14 cellular contexts compared by ENCODE assay signal in genomic region chr14:68569546-68569908, GRCh38.
DNase-seq lines count a peak whose midpoint lies in the region; ATAC-seq, FAIRE-seq and TF ChIP-seq lines count a peak whose summit lies in the region.
"Had no signal": no experiment of that assay in that cellular context is flagged by ENCODE, and none has a peak within 500 bp of the region (broad histone marks: within the 10 kb centered on the region; RNA-seq: fewer than 3 reads in every experiment).

No MANE protein-coding gene starts in this region.

- H3K36me3 ChIP-seq in BLaER1, result 0 out of 2 replicates have a peak, but pooled peaks cover 4% of the 10 kb centered on the region
- H3K36me3 ChIP-seq in HepG2 (replicated peaks in 1 of 2; ENCODE audit: control insufficient read depth in 1 of 2, insufficient read depth in 2 of 2, low read length in 2 of 2), result no peaks in the 10 kb centered on the region
- no peaks in the 10 kb centered on the region for H3K36me3 ChIP-seq in psoas muscle (ENCODE audit: insufficient read depth in 1 of 2, low read depth in 1 of 2)
- H3K36me3 ChIP-seq: tibial artery had no signal

- no peaks in the 10 kb centered on the region for H4K20me1 ChIP-seq in BLaER1
- no peaks in the 10 kb centered on the region for H4K20me1 ChIP-seq in HepG2 (ENCODE audit: insufficient read depth, low read length)

- H3K27me3 Mint-ChIP-seq in activated CD4-positive, alpha-beta T cell treated with anti-CD3 and anti-CD28 coated beads, Interleukin-2, amount 10 ng/mL, durations not matched to agents 24 days and 14 days, result no peaks in the 10 kb centered on the region
- H3K27me3 Mint-ChIP-seq: activated naive CD4-positive, alpha-beta T cell treated with anti-CD3 and anti-CD28 coated beads, Interleukin-2, amount 10 ng/mL, durations not matched to agents 7 days and 5 days had no signal

- peaks cover 26% of the 10 kb centered on the region for H3K9me3 ChIP-seq in BLaER1
- H3K9me3 ChIP-seq in HepG2 (ENCODE audit: low read length), result 0 out of 2 replicates have a peak, but pooled peaks cover 5% of the 10 kb centered on the region
- H3K9me3 ChIP-seq in psoas muscle, result no peaks in the 10 kb centered on the region
- H3K9me3 ChIP-seq: tibial artery had no signal

- H3K79me2 ChIP-seq in HepG2 (ENCODE audit: insufficient read depth, low read length), result no peaks in the 10 kb centered on the region

- H3K27me3 ChIP-seq in BLaER1 (no peaks in the 10 kb centered on the region), HepG2 (ENCODE audit: control insufficient read depth in 1 of 2, insufficient read depth in 2 of 2, low read length in 2 of 2) (no peaks in the 10 kb centered on the region), psoas muscle (ENCODE audit: insufficient read depth in 3 of 3, low read length in 2 of 3) (no peaks in the 10 kb centered on the region)
- H3K27me3 ChIP-seq: tibial artery had no signal

- H3K9me3 Mint-ChIP-seq in activated CD4-positive, alpha-beta T cell treated with anti-CD3 and anti-CD28 coated beads, Interleukin-2, amount 10 ng/mL, durations not matched to agents 24 days and 14 days, result no peaks in the 10 kb centered on the region
- H3K9me3 Mint-ChIP-seq: activated naive CD4-positive, alpha-beta T cell treated with anti-CD3 and anti-CD28 coated beads, Interleukin-2, amount 10 ng/mL, durations not matched to agents 7 days and 5 days had no signal

- intact Hi-C loops in HepG2 (cut with micrococcal nuclease; ENCODE audit: unreplicated experiment) (loop anchor here (5.0 to 10.0 kb wide), 2 partner anchors 105 to 462 kb away; no protein-coding TSS in a partner anchor), psoas muscle (cut with DNase I) (no loop called here)
- intact Hi-C loops in activated CD4-positive, alpha-beta T cell treated with anti-CD3 and anti-CD28 coated beads, Interleukin-2, amount 10 ng/mL, durations not matched to agents 24 days and 14 days (cut with micrococcal nuclease), result no loop called here

- no peak for TF ChIP-seq CTCF in HepG2 (CRISPR knock-in tag; IDR thresholded peaks at IDR 0.05)
- no peak for TF ChIP-seq CTCF in psoas muscle (IDR thresholded peaks at IDR 0.05)

- BruUV-seq in HepG2 (replicated peaks; lab: Mats Ljungman, UMichigan), result no TSS peak

- TF ChIP-seq EP300 in HepG2 (IDR thresholded peaks at IDR 0.05; ENCODE audit: low read depth in 2 of 2, low read length in 2 of 2), result no peak
- TF ChIP-seq EP300 in HepG2 (CRISPR knock-in tag; IDR thresholded peaks at IDR 0.05; ENCODE audit: borderline replicate concordance), result no peak

- in situ Hi-C loops in HepG2 (cut with HindIII; ENCODE audit: extremely low pct_ligation_motif_present, low pct_unique_long_range_greater_than_20kb), result no loop called here

- H3K36me3 Mint-ChIP-seq in activated CD4-positive, alpha-beta T cell treated with anti-CD3 and anti-CD28 coated beads, Interleukin-2, amount 10 ng/mL, durations not matched to agents 24 days and 14 days (ENCODE audit: low read depth), result no peaks in the 10 kb centered on the region
- H3K36me3 Mint-ChIP-seq: activated naive CD4-positive, alpha-beta T cell treated with anti-CD3 and anti-CD28 coated beads, Interleukin-2, amount 10 ng/mL, durations not matched to agents 7 days and 5 days had no signal

- CTCF ChIA-PET in HepG2 (lab: Yijun Ruan, JAX; ENCODE audit: low intra/inter-chr PET ratio, low total read pairs), result no interaction called here

- no peak overlapping the region for H3K4me3 ChIP-seq in BLaER1
- no peak overlapping the region; a peak in 1 of 6 replicates for H3K4me3 ChIP-seq in HepG2 (replicated peaks in 1 of 3; ENCODE audit: insufficient read depth in 1 of 3, low read depth in 2 of 3, low read length in 3 of 3)
- H3K4me3 ChIP-seq in psoas muscle, result no peak overlapping the region
- H3K4me3 ChIP-seq: smooth muscle cell, tibial artery had no signal

- peak in 36 of 61 donors; percentile 8 to 84 (median 42) for DNase-seq in caudate nucleus (lab: John Stamatoyannopoulos, UW)
- no peak for DNase-seq in HepG2 (ENCODE audit: low spot score)
- no peak for DNase-seq in psoas muscle
- DNase-seq in activated CD4-positive, alpha-beta T cell treated with anti-CD3 and anti-CD28 coated beads, Interleukin-2, amount 10 ng/mL, durations not matched to agents 24 days and 14 days, result no peak
- DNase-seq in DMS53 (lab: John Stamatoyannopoulos, UW), result no peak
- DNase-seq: activated naive CD4-positive, alpha-beta T cell treated with anti-CD3 and anti-CD28 coated beads, Interleukin-2, amount 10 ng/mL, durations not matched to agents 7 days and 5 days; HCEC 1CT; NCI-H2029 treated with DMSO at 0.1 percent for 48 hours; tibial artery had no signal

- FAIRE-seq in HepG2 (lab: Jason Lieb, UNC), result no peak

- TF ChIP-seq RAD21 in HepG2 (CRISPR knock-in tag; IDR thresholded peaks at IDR 0.05), result no peak

- H3K27ac Mint-ChIP-seq in activated CD4-positive, alpha-beta T cell treated with anti-CD3 and anti-CD28 coated beads, Interleukin-2, amount 10 ng/mL, durations not matched to agents 24 days and 14 days, result no peak overlapping the region
- H3K27ac Mint-ChIP-seq: activated naive CD4-positive, alpha-beta T cell treated with anti-CD3 and anti-CD28 coated beads, Interleukin-2, amount 10 ng/mL, durations not matched to agents 7 days and 5 days had no signal

- WGBS in HepG2 (ENCODE audit: low lambda C conversion rate), result 70% methylated on average over 4 of the region's 8 CpGs
- WGBS in psoas muscle, 3 donors, result 88 to 94% (median 92%) methylated on average over 8 of the region's 8 CpGs

- H3K4me1 ChIP-seq in BLaER1, result peaks cover 40% of the 10 kb centered on the region
- peaks cover 83% of the 10 kb centered on the region for H3K4me1 ChIP-seq in HepG2 (ENCODE audit: insufficient read depth, low read length)
- peaks cover 1% of the 10 kb centered on the region for H3K4me1 ChIP-seq in psoas muscle

- peak overlapping the region; percentile 45; the same call in 1 of the 2 replicates for H3K4me2 ChIP-seq in BLaER1
- peak overlapping the region; percentile 61 for H3K4me2 ChIP-seq in HepG2 (ENCODE audit: low read depth, low read length)
- H3K4me2 ChIP-seq: smooth muscle cell had no signal

- ATAC-seq in HepG2 (no peak; the same call in 2 of the 3 replicates), psoas muscle (no peak), GM18870 (IDR thresholded peaks at IDR 0.05; ENCODE audit: unreplicated experiment) (no peak), HG02759 (IDR thresholded peaks at IDR 0.05; ENCODE audit: unreplicated experiment) (no peak)
- ATAC-seq: SK-N-SH treated with all-trans-retinoic acid at 6 μM for 48 hours had no signal

- H3K4me3 Mint-ChIP-seq in activated CD4-positive, alpha-beta T cell treated with anti-CD3 and anti-CD28 coated beads, Interleukin-2, amount 10 ng/mL, durations not matched to agents 24 days and 14 days, result no peak overlapping the region
- H3K4me3 Mint-ChIP-seq: activated naive CD4-positive, alpha-beta T cell treated with anti-CD3 and anti-CD28 coated beads, Interleukin-2, amount 10 ng/mL, durations not matched to agents 7 days and 5 days had no signal

- H3K4me1 Mint-ChIP-seq in activated CD4-positive, alpha-beta T cell treated with anti-CD3 and anti-CD28 coated beads, Interleukin-2, amount 10 ng/mL, durations not matched to agents 24 days and 14 days, result peaks cover 12% of the 10 kb centered on the region

- H3K9ac ChIP-seq in BLaER1 (no peak overlapping the region), HepG2 (ENCODE audit: insufficient read depth, low read depth, low read length) (0 out of 2 replicates have a peak overlapping the region, but pooled peaks have one; percentile 12)

- POLR2A ChIA-PET in HepG2 (lab: Yijun Ruan, JAX), result interaction anchor here (1.5 kb wide), 1 partner anchor 29 kb away, joined by 3 read pairs; no protein-coding TSS in a partner anchor

- H2AFZ ChIP-seq in HepG2 (ENCODE audit: low read length), result peak overlapping the region; percentile 6

- peak overlapping the region; percentile 10; the same call in 1 of the 2 replicates for H3K27ac ChIP-seq in BLaER1
- H3K27ac ChIP-seq in caudate nucleus (ENCODE audit: low read depth, low read length), result peak overlapping the region; percentile 75
- H3K27ac ChIP-seq in HepG2 (ENCODE audit: extremely low read length, insufficient read depth, low read length), result peak overlapping the region; percentile 20
- H3K27ac ChIP-seq in psoas muscle, result peak overlapping the region; percentile 30
- H3K27ac ChIP-seq: tibial artery had no signal

- TF ChIP-seq POLR2A in HepG2 (IDR thresholded peaks at IDR 0.05; ENCODE audit: insufficient read depth in 1 of 2, low read depth in 2 of 2, low read length in 2 of 2), result no peak

Comparison
In these comparisons a context has a peak if more than half of its experiments do, and no peak if none do; other contexts are left out.
1. H3K27ac ChIP-seq: peak in every context shown above with its lines; median percentile 75 in caudate nucleus; 30 in psoas muscle; 20 in HepG2; 10 in BLaER1.
2. DNase-seq: peak in caudate nucleus (36 of 61); none in HepG2 (single experiment), psoas muscle (0 of 2), activated CD4-positive, alpha-beta T cell treated with anti-CD3 and anti-CD28 coated beads, Interleukin-2, amount 10 ng/mL, durations not matched to agents 24 days and 14 days (single experiment) and DMS53 (single experiment).